25 cellular contexts compared by ENCODE assay signal in genomic region chr5:136285501-136285900, GRCh38.
DNase-seq lines count a peak whose midpoint lies in the region; ATAC-seq, FAIRE-seq and TF ChIP-seq lines count a peak whose summit lies in the region.
"Had no signal": no experiment of that assay in that cellular context is flagged by ENCODE, and none has a peak within 500 bp of the region (broad histone marks: within the 10 kb centered on the region; RNA-seq: fewer than 3 reads in every experiment).

No MANE protein-coding gene starts in this region.

- TF ChIP-seq CTCF in RWPE2 (IDR thresholded peaks at IDR 0.05; ENCODE audit: poor library complexity, severe bottlenecking) (no peak), fibroblast of pulmonary artery (IDR thresholded peaks at IDR 0.05; ENCODE audit: low read length, missing control alignments) (no peak), heart right ventricle (IDR thresholded peaks at IDR 0.05) (no peak)

- H3K27me3 ChIP-seq in RWPE2 (ENCODE audit: insufficient read depth, poor library complexity, severe bottlenecking) (peaks cover 11% of the 10 kb centered on the region), heart right ventricle (peaks cover 0 to 46% (median 13%) of the 10 kb centered on the region in 7 donors)
- H3K27me3 ChIP-seq: tibial nerve had no signal

- FAIRE-seq in RCC 7860 (lab: Jason Lieb, UNC): no peak
- FAIRE-seq: GM19239 had no signal

- ATAC-seq in RWPE2 (ENCODE audit: low read depth): 0 out of 3 replicates have a peak, but pooled peaks have one; percentile 56
- ATAC-seq in HG02840 (IDR thresholded peaks at IDR 0.05; ENCODE audit: low FRiP score, unreplicated experiment): no peak
- ATAC-seq in heart right ventricle: no peak
- ATAC-seq: activated naive CD8-positive, alpha-beta T cell treated with anti-CD3 and anti-CD28 coated beads, Interleukin-2, amount 50 U/mL, for 24 hours; activated T-cell treated with anti-CD3 and anti-CD28 coated beads, Interleukin-2, amount 50 U/mL, for 72 hours; esophagus mucosa; left lobe of liver; stimulated activated effector memory CD8-positive, alpha-beta T cell treated with anti-CD3 and anti-CD28 coated beads, Interleukin-12 subunit alpha, Interleukin-12 subunit beta, amount 100 ng/mL, for 72 hours had no signal

- DNase-seq in HS-5 (ENCODE audit: low read depth) (peak; percentile 23), RWPE2 (ENCODE audit: low spot score) (no peak), fibroblast of pulmonary artery (ENCODE audit: low read depth) (peak; percentile 11), DMS 273 (lab: John Stamatoyannopoulos, UW; ENCODE audit: unreplicated experiment) (no peak), RCC 7860 (ENCODE audit: low spot score) (no peak), heart right ventricle (no peak)
- DNase-seq: activated CD4-positive, alpha-beta T cell treated with anti-CD3 and anti-CD28 coated beads, Interleukin-2, amount 50 U/mL, for 48 hours; activated CD4-positive, CD25-positive, alpha-beta regulatory T cell; activated naive CD8-positive, alpha-beta T cell treated with anti-CD3 and anti-CD28 coated beads, Interleukin-2, amount 50 U/mL, for 24 hours; activated T-cell treated with anti-CD3 and anti-CD28 coated beads, Interleukin-2, amount 50 U/mL, for 72 hours; DND-41; GOT3; hypothalamus; MV-4-11; NCI-H146; NCI-H2107; NCI-H345; NCI-H774 had no signal

- H3K36me3 ChIP-seq in RWPE2 (ENCODE audit: low read depth) (no peaks in the 10 kb centered on the region), heart right ventricle (no peaks in the 10 kb centered on the region)
- H3K36me3 ChIP-seq: tibial nerve had no signal

- H3K4me1 ChIP-seq in RWPE2 (ENCODE audit: insufficient read depth, poor library complexity, severe bottlenecking) (no peaks in the 10 kb centered on the region), heart right ventricle (no peaks in the 10 kb centered on the region)
- H3K4me1 ChIP-seq: tibial nerve had no signal

- no peak overlapping the region for H3K27ac ChIP-seq in RWPE2 (ENCODE audit: poor library complexity, severe bottlenecking)
- H3K27ac ChIP-seq in heart right ventricle: no peak overlapping the region
- H3K27ac ChIP-seq: C4-2B, tibial nerve had no signal

- H3K9me3 ChIP-seq in RWPE2 (ENCODE audit: severe bottlenecking) (no peaks in the 10 kb centered on the region), heart right ventricle (peaks cover 0 to 4% (median 0%) of the 10 kb centered on the region in 11 donors)

- H3K4me3 ChIP-seq in RWPE2 (ENCODE audit: severe bottlenecking) (no peak overlapping the region), fibroblast of pulmonary artery (replicated peaks; ENCODE audit: low read depth, low read length) (no peak overlapping the region), heart right ventricle (no peak overlapping the region)
- H3K4me3 ChIP-seq: tibial nerve had no signal

- intact Hi-C loops in heart right ventricle (cut with DNase I): no loop called here

- 42 to 56% methylated on average over 1 of the region's 1 CpG for WGBS in heart right ventricle, 2 donors

Comparison
In these comparisons a context has a peak if more than half of its experiments do, and no peak if none do; other contexts are left out.
1. DNase-seq: peak in HS-5 (single experiment) and fibroblast of pulmonary artery (single experiment); none in RWPE2 (single experiment), DMS 273 (single experiment), RCC 7860 (single experiment) and heart right ventricle (0 of 2).